Comparison of ENCODE assay signal across 1 cellular context in genomic region chr5:31531888-31532710, GRCh38.
A peak's percentile ranks its signal among the peaks of the same experiment; 100 is the strongest.
TF ChIP-seq lines count a peak whose summit lies in the region.

Gene C5orf22, plus strand, starts transcription at chr5:31532301. Its CDS starts 92 bp downstream, at chr5:31532393.
Gene DROSHA, minus strand, starts transcription at chr5:31532093. Its CDS starts 3,034 bp downstream, at chr5:31529059.

TF ChIP-seq in HepG2, 621 proteins besides CTCF, POLR2A, EP300 and RAD21 (continued from another document and continues in another):
- TF ChIP-seq THAP7 (CRISPR knock-in tag; IDR thresholded peaks at IDR 0.05): no peak
- peak; percentile 73; the same call in 1 of the 2 replicates for TF ChIP-seq HNF1B (CRISPR knock-in tag; IDR thresholded peaks at IDR 0.05)
- peak; percentile 62; the same call in 1 of the 2 replicates for TF ChIP-seq YEATS4 (CRISPR knock-in tag; IDR thresholded peaks at IDR 0.05; ENCODE audit: borderline replicate concordance)
- 0 out of 2 replicates have a peak, but pooled peaks have one; percentile 74 for TF ChIP-seq ZNF510 (CRISPR knock-in tag; IDR thresholded peaks at IDR 0.05; ENCODE audit: low read depth)
- no peak for TF ChIP-seq ZNF775 (CRISPR knock-in tag; IDR thresholded peaks at IDR 0.05; ENCODE audit: borderline replicate concordance)
- 0 out of 2 replicates have a peak, but pooled peaks have one; percentile 38 for TF ChIP-seq ZNF335 (CRISPR knock-in tag; IDR thresholded peaks at IDR 0.05)
- TF ChIP-seq BCLAF1 (IDR thresholded peaks at IDR 0.05): no peak
- peak; percentile 28; the same call in 1 of the 2 replicates for TF ChIP-seq ZNF572 (CRISPR knock-in tag; IDR thresholded peaks at IDR 0.05)
- no peak for TF ChIP-seq SETDB1 (CRISPR knock-in tag; IDR thresholded peaks at IDR 0.05; ENCODE audit: borderline replicate concordance)
- no peak for TF ChIP-seq LBX2 (CRISPR knock-in tag; IDR thresholded peaks at IDR 0.05; ENCODE audit: borderline replicate concordance)
- TF ChIP-seq ATF4 (CRISPR knock-in tag; IDR thresholded peaks at IDR 0.05): no peak
- TF ChIP-seq MEIS2 (CRISPR knock-in tag; IDR thresholded peaks at IDR 0.05): no peak
- 0 out of 2 replicates have a peak, but pooled peaks have one; percentile 40 for TF ChIP-seq HINFP (CRISPR knock-in tag; IDR thresholded peaks at IDR 0.05; ENCODE audit: low read depth)
- TF ChIP-seq HNF4G (IDR thresholded peaks at IDR 0.05; ENCODE audit: borderline replicate concordance, low read depth, low read length): no peak
- TF ChIP-seq HNF4G (CRISPR knock-in tag; IDR thresholded peaks at IDR 0.05; ENCODE audit: borderline replicate concordance, low read depth): no peak
- no peak for TF ChIP-seq U2AF1 (optimal IDR thresholded peaks at IDR 0.05; ENCODE audit: low read depth, low read length)
- no peak for TF ChIP-seq KLF6 (CRISPR knock-in tag; IDR thresholded peaks at IDR 0.05)
- TF ChIP-seq ZMAT5 (CRISPR knock-in tag; IDR thresholded peaks at IDR 0.05; ENCODE audit: borderline replicate concordance, low read depth): no peak
- no peak for TF ChIP-seq ZBTB10 (CRISPR knock-in tag; IDR thresholded peaks at IDR 0.05; ENCODE audit: borderline replicate concordance)
- no peak for TF ChIP-seq ZNF407 (CRISPR knock-in tag; IDR thresholded peaks at IDR 0.05; ENCODE audit: not compliant biosample characterization)
- no peak for TF ChIP-seq MBNL3 (CRISPR knock-in tag; conservative IDR thresholded peaks at IDR 0.05)
- peak; percentile 61; the same call in 1 of the 2 replicates for TF ChIP-seq ZNF782 (CRISPR knock-in tag; IDR thresholded peaks at IDR 0.05; ENCODE audit: borderline replicate concordance)
- no peak for TF ChIP-seq RERE (CRISPR knock-in tag; IDR thresholded peaks at IDR 0.05; ENCODE audit: low read depth)
- TF ChIP-seq ZFP36 (IDR thresholded peaks at IDR 0.05; ENCODE audit: borderline replicate concordance, low read depth, low read length, partially characterized antibody): no peak
- TF ChIP-seq ZNF788 (CRISPR knock-in tag; IDR thresholded peaks at IDR 0.05; ENCODE audit: borderline replicate concordance): peak; percentile 80; the same call in 1 of the 2 replicates
